ENCODE assay signal across 8 cellular contexts in the genomic region with DNA sequence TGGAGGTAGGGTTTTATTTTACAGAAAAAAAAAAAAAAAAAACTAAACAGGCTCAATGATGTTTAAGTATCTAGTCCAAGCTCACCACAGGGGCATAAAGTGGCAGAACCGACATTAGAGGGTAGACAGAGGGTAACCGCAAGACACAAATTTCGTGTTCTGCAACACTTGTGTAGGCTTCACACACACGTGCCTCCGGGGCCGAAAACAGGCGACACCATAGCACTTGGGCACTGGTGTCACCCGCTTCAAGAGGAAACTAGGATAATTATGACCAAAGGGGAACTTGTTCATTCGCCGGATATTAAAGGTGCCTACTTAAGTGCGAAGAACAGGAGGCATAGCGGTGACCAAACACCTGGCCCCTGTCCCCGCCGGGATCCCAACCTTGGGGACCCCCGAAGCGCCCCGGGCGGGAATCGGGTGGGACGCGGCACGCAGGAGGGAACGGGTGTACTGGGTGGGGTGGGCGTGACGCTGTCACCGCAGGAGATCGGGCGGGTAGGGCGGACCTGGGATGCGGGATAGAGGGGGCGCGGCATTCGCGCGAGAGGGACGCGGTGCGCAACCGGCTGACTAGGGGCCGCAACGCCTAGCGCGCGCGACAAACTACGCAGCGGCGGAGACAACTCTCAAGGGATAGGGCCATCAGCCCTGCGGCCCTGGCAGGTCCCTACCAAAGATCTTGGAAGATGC. TPM values are rescaled to one million over a fixed set of nuclear protein-coding genes. Genes with fewer than 3 reads are reported as not detected.
DNase-seq lines count a peak whose midpoint lies in the region; ATAC-seq and TF ChIP-seq lines count a peak whose summit lies in the region.

No MANE protein-coding gene starts in this region.

- H2AFZ ChIP-seq in OCI-LY1 (ENCODE audit: low read length), result no peak overlapping the region

- TF ChIP-seq CTCF in C4-2B (conservative IDR thresholded peaks at IDR 0.05) (no peak), OCI-LY1 (IDR thresholded peaks at IDR 0.05; ENCODE audit: low read length) (no peak), cardiac muscle cell (IDR thresholded peaks at IDR 0.05; ENCODE audit: low read depth, low read length) (no peak)

- H3K27me3 ChIP-seq in OCI-LY1 (ENCODE audit: insufficient read depth, low read length), result no peaks in the 10 kb centered on the region
- no peaks in the 10 kb centered on the region for H3K27me3 ChIP-seq in cardiac muscle cell
- H3K27me3 ChIP-seq in rectal smooth muscle tissue (ENCODE audit: control insufficient read depth, insufficient read depth, low read length), result no peaks in the 10 kb centered on the region

- H3K36me3 ChIP-seq in OCI-LY1 (ENCODE audit: insufficient read depth, low read length) (peaks cover 68% of the 10 kb centered on the region), cardiac muscle cell (no peaks in the 10 kb centered on the region), rectal smooth muscle tissue (ENCODE audit: control insufficient read depth, insufficient read depth, low read length) (no peaks in the 10 kb centered on the region)

- peaks cover 84% of the 10 kb centered on the region for H3K79me2 ChIP-seq in OCI-LY1 (ENCODE audit: insufficient read depth, low read length)

- H3K9me3 ChIP-seq in OCI-LY1 (ENCODE audit: low read length) (peaks cover 8% of the 10 kb centered on the region; the same call in 1 of the 2 replicates), cardiac muscle cell (ENCODE audit: low read depth) (no peaks in the 10 kb centered on the region)

- H3K27ac ChIP-seq in C4-2B (peak overlapping the region; percentile 77), OCI-LY1 (ENCODE audit: low read depth, low read length, poor library complexity, severe bottlenecking) (peak overlapping the region; percentile 74), cardiac muscle cell (peak overlapping the region; percentile 80), rectal smooth muscle tissue (ENCODE audit: low read depth, low read length) (peak overlapping the region; percentile 55)

- no peaks in the 10 kb centered on the region for H3K9me2 ChIP-seq in OCI-LY1 (ENCODE audit: low read depth, low read length)

- H3K9me3 Mint-ChIP-seq in activated T-helper 2 cell treated with anti-CD3 and anti-CD28 coated beads, Interferon-gamma antibody, Interleukin-2, Interleukin-4, amounts not matched to agents 10 μg/mL and 5 μg/mL and 100 μg/mL, durations not matched to agents 14 hours and 24 hours and 36 hours, result no peaks in the 10 kb centered on the region

- H3K4me3 ChIP-seq in OCI-LY1 (ENCODE audit: low read depth, low read length, poor library complexity, severe bottlenecking) (peak overlapping the region; percentile 95), cardiac muscle cell (peak overlapping the region; percentile 94), rectal smooth muscle tissue (ENCODE audit: low read length) (peak overlapping the region; percentile 100)

- peaks cover 58% of the 10 kb centered on the region for H3K36me3 Mint-ChIP-seq in activated T-helper 2 cell treated with anti-CD3 and anti-CD28 coated beads, Interferon-gamma antibody, Interleukin-2, Interleukin-4, amounts not matched to agents 10 μg/mL and 5 μg/mL and 100 μg/mL, durations not matched to agents 14 hours and 24 hours and 36 hours (ENCODE audit: low read depth)

- intact Hi-C loops in activated T-helper 2 cell treated with anti-CD3 and anti-CD28 coated beads, Interferon-gamma antibody, Interleukin-2, Interleukin-4, amounts not matched to agents 10 μg/mL and 5 μg/mL and 100 μg/mL, durations not matched to agents 14 hours and 24 hours and 36 hours (cut with micrococcal nuclease), result loop anchor here (1.0 to 5.0 kb wide), 3 partner anchors 8 to 330 kb away; partner anchors contain the start of genes DIS3 and KLF5

- H3K4me2 ChIP-seq in OCI-LY1 (ENCODE audit: low read length), result peak overlapping the region; percentile 85

- H4K20me1 ChIP-seq in OCI-LY1 (ENCODE audit: insufficient read depth, low read length), result no peaks in the 10 kb centered on the region

- H3K27me3 Mint-ChIP-seq in activated T-helper 2 cell treated with anti-CD3 and anti-CD28 coated beads, Interferon-gamma antibody, Interleukin-2, Interleukin-4, amounts not matched to agents 10 μg/mL and 5 μg/mL and 100 μg/mL, durations not matched to agents 14 hours and 24 hours and 36 hours (ENCODE audit: low read depth), result no peaks in the 10 kb centered on the region

- peak overlapping the region; percentile 98 for H3K9ac ChIP-seq in OCI-LY1 (ENCODE audit: low read length)
- peak overlapping the region; percentile 88 for H3K9ac ChIP-seq in rectal smooth muscle tissue (ENCODE audit: low read length)

- ATAC-seq in GM18909 (IDR thresholded peaks at IDR 0.05; ENCODE audit: poor library complexity, unreplicated experiment), result peak; percentile 29
- peak; percentile 13 for ATAC-seq in HG03108 (IDR thresholded peaks at IDR 0.05; ENCODE audit: unreplicated experiment)

- peaks cover 51% of the 10 kb centered on the region for H3K4me1 Mint-ChIP-seq in activated T-helper 2 cell treated with anti-CD3 and anti-CD28 coated beads, Interferon-gamma antibody, Interleukin-2, Interleukin-4, amounts not matched to agents 10 μg/mL and 5 μg/mL and 100 μg/mL, durations not matched to agents 14 hours and 24 hours and 36 hours (ENCODE audit: low read depth)

- DNase-seq in activated T-helper 2 cell treated with anti-CD3 and anti-CD28 coated beads, Interferon-gamma antibody, Interleukin-2, Interleukin-4, amounts not matched to agents 10 μg/mL and 5 μg/mL and 100 μg/mL, durations not matched to agents 14 hours and 24 hours and 36 hours (ENCODE audit: low spot score), result no peak
- DNase-seq in cardiac muscle cell (ENCODE audit: low read depth in 1 of 2, low spot score in 1 of 2) (peak; percentile 17 to 56), putamen (ENCODE audit: low spot score) (no peak)

- peak overlapping the region; percentile 87 for H3K27ac Mint-ChIP-seq in activated T-helper 2 cell treated with anti-CD3 and anti-CD28 coated beads, Interferon-gamma antibody, Interleukin-2, Interleukin-4, amounts not matched to agents 10 μg/mL and 5 μg/mL and 100 μg/mL, durations not matched to agents 14 hours and 24 hours and 36 hours

- no peaks in the 10 kb centered on the region for H3F3A ChIP-seq in OCI-LY1 (ENCODE audit: insufficient read depth, low read length)

- peaks cover 29% of the 10 kb centered on the region for H3K4me1 ChIP-seq in OCI-LY1 (ENCODE audit: insufficient read depth, low read length, severe bottlenecking)
- peaks cover 3% of the 10 kb centered on the region for H3K4me1 ChIP-seq in cardiac muscle cell (ENCODE audit: low read depth)
- peaks cover 8% of the 10 kb centered on the region for H3K4me1 ChIP-seq in rectal smooth muscle tissue (ENCODE audit: control insufficient read depth, insufficient read depth, low read length)

- H3K4me3 Mint-ChIP-seq in activated T-helper 2 cell treated with anti-CD3 and anti-CD28 coated beads, Interferon-gamma antibody, Interleukin-2, Interleukin-4, amounts not matched to agents 10 μg/mL and 5 μg/mL and 100 μg/mL, durations not matched to agents 14 hours and 24 hours and 36 hours (ENCODE audit: low read depth), result peak overlapping the region; percentile 95

RNA-seq across cellular contexts. Expression of gene MZT1, which starts 0.6 kb away (rescaled TPM):
- 20.9 and 21.1 TPM in 2 replicates for total RNA-seq in activated T-helper 2 cell treated with anti-CD3 and anti-CD28 coated beads, Interferon-gamma antibody, Interleukin-2, Interleukin-4, amounts not matched to agents 10 μg/mL and 5 μg/mL and 100 μg/mL, durations not matched to agents 14 hours and 24 hours and 36 hours
- total RNA-seq in cardiac muscle cell, result 6.5 and 12.4 TPM in 2 replicates
- 15.4 and 41.4 TPM in 2 replicates for polyA plus RNA-seq in cardiac muscle cell

RNA-seq across cellular contexts. Expression of gene BORA, which starts 0.9 kb away (rescaled TPM):
- total RNA-seq in activated T-helper 2 cell treated with anti-CD3 and anti-CD28 coated beads, Interferon-gamma antibody, Interleukin-2, Interleukin-4, amounts not matched to agents 10 μg/mL and 5 μg/mL and 100 μg/mL, durations not matched to agents 14 hours and 24 hours and 36 hours, result 18.3 and 18.4 TPM in 2 replicates
- total RNA-seq in cardiac muscle cell, result 3.7 and 14.7 TPM in 2 replicates
- polyA plus RNA-seq in cardiac muscle cell, result 2.0 and 14.8 TPM in 2 replicates

RNA-seq across cellular contexts. Expression of gene DIS3, which starts 54.8 kb away (rescaled TPM):
- total RNA-seq in activated T-helper 2 cell treated with anti-CD3 and anti-CD28 coated beads, Interferon-gamma antibody, Interleukin-2, Interleukin-4, amounts not matched to agents 10 μg/mL and 5 μg/mL and 100 μg/mL, durations not matched to agents 14 hours and 24 hours and 36 hours, result 45.0 and 48.6 TPM in 2 replicates
- total RNA-seq in cardiac muscle cell, result 19.4 and 23.3 TPM in 2 replicates
- polyA plus RNA-seq in cardiac muscle cell, result 15.3 and 17.0 TPM in 2 replicates

RNA-seq across cellular contexts. Expression of gene PIBF1, which starts 55.1 kb away (rescaled TPM):
- 19.6 and 22.1 TPM in 2 replicates for total RNA-seq in activated T-helper 2 cell treated with anti-CD3 and anti-CD28 coated beads, Interferon-gamma antibody, Interleukin-2, Interleukin-4, amounts not matched to agents 10 μg/mL and 5 μg/mL and 100 μg/mL, durations not matched to agents 14 hours and 24 hours and 36 hours
- 7.7 and 19.2 TPM in 2 replicates for total RNA-seq in cardiac muscle cell
- 16.4 and 24.7 TPM in 2 replicates for polyA plus RNA-seq in cardiac muscle cell

Comparison
In these comparisons a context has a peak if more than half of its experiments do, and no peak if none do; other contexts are left out.
1. DNase-seq: peak in cardiac muscle cell (2 of 2); none in activated T-helper 2 cell treated with anti-CD3 and anti-CD28 coated beads, Interferon-gamma antibody, Interleukin-2, Interleukin-4, amounts not matched to agents 10 μg/mL and 5 μg/mL and 100 μg/mL, durations not matched to agents 14 hours and 24 hours and 36 hours (single experiment) and putamen (single experiment).
2. Peak in every context shown above with its lines, with median percentiles within 50 percentile points of each other: H3K27ac ChIP-seq and H3K4me3 ChIP-seq.